In the genomic region with DNA sequence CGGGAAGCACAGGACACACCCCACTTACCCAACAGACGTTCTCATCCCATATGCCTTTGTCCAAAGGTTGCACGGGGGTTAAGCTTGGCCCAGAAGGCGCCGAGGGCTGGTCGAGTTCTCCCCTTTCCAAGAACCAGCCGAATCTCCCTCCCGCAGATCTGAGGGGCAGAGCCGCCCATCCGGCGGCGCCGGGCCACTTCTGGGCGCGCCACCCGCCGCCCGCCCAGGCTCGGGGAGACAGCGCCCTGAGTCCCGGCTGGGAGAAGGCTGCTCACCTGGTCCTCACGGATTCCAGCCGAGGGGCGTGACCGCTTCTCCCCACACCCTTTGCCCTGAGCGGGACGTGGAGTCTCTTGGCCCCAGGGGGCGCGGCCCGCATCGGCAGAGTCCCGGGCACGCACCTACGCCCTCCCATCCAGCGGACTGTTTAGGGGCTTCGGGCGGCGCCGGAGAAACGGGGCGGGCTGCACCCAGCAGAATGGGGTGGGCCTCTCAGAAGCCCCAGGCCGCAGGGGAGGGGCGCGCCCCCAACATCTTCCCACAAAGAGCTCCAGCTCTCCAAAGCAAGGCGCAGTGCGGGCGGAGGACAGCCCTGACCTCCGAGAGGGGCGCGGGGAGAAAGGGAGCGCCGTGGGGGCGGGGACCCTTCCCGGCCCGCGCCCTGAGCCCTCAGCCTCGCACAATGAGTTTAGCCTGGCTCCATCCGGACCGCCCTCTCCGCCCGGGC, we compare ENCODE assay signal across 8 cellular contexts. TPM values are rescaled to one million over a fixed set of nuclear protein-coding genes. Genes with fewer than 3 reads are reported as not detected.
DNase-seq lines count a peak whose midpoint lies in the region; ATAC-seq and TF ChIP-seq lines count a peak whose summit lies in the region.

No MANE protein-coding gene starts in this region.

- H3K27ac ChIP-seq in A673 (ENCODE audit: low read depth, low read length, poor library complexity, severe bottlenecking) (peak overlapping the region; percentile 68), dorsolateral prefrontal cortex (peak overlapping the region in 24 of 59 donors; percentile 0 to 81 (median 50)), uterus (peak overlapping the region; percentile 89 to 96)

- H3K9me3 Mint-ChIP-seq in mesothelial cell of epicardium, result no peaks in the 10 kb centered on the region

- no peaks in the 10 kb centered on the region for H3K27me3 ChIP-seq in A673 (replicated peaks; ENCODE audit: insufficient read depth, low read depth, low read length, poor library complexity)
- H3K27me3 ChIP-seq in dorsolateral prefrontal cortex, result peaks cover 0 to 40% (median 0%) of the 10 kb centered on the region in 45 donors
- no peaks in the 10 kb centered on the region for H3K27me3 ChIP-seq in uterus

- CTCF ChIA-PET in A673 (lab: Charles Lee), result no interaction called here

- POLR2A ChIA-PET in A673 (lab: Charles Lee; ENCODE audit: low non-redundant PET), result no interaction called here

- H3K4me3 ChIP-seq in A673 (ENCODE audit: low read depth, low read length, poor library complexity, severe bottlenecking), result peak overlapping the region; percentile 92
- peak overlapping the region; percentile 57 to 93 (median 77) for H3K4me3 ChIP-seq in dorsolateral prefrontal cortex
- H3K4me3 ChIP-seq in uterus, result peak overlapping the region; percentile 82 to 85

- no peaks in the 10 kb centered on the region for H3K36me3 ChIP-seq in A673 (ENCODE audit: insufficient read depth, low read length, poor library complexity, severe bottlenecking)
- no peaks in the 10 kb centered on the region for H3K36me3 ChIP-seq in uterus

- no peak for TF ChIP-seq POLR2A in uterus (IDR thresholded peaks at IDR 0.05)

- H3K27ac Mint-ChIP-seq in mesothelial cell of epicardium, result peak overlapping the region; percentile 78

- intact Hi-C loops in A673 (cut with micrococcal nuclease; ENCODE audit: unreplicated experiment) (no loop called here), dorsolateral prefrontal cortex (cut with DNase I) (loop anchor here in 1 of 2 donors (5.0 kb wide), 1 partner anchor 39 kb away; no protein-coding TSS in a partner anchor), uterus (cut with DNase I; ENCODE audit: low total_unique reads) (loop anchor here (10.0 kb wide), 1 partner anchor 51 kb away; no protein-coding TSS in a partner anchor)

- H3K4me1 Mint-ChIP-seq in mesothelial cell of epicardium, result peaks cover 29% of the 10 kb centered on the region

- 0 out of 2 replicates have a peak, but pooled peaks have one; percentile 10 for TF ChIP-seq CTCF in A673 (conservative IDR thresholded peaks at IDR 0.05; ENCODE audit: low read depth, low read length)
- no peak for TF ChIP-seq CTCF in dorsolateral prefrontal cortex (IDR thresholded peaks at IDR 0.05 in 54 of 56, conservative IDR thresholded peaks at IDR 0.05 in 2 of 56; ENCODE audit: low read depth in 1 of 56, partially characterized antibody in 56 of 56)
- no peak for TF ChIP-seq CTCF in mesothelial cell of epicardium (IDR thresholded peaks at IDR 0.05; ENCODE audit: unreplicated experiment)
- TF ChIP-seq CTCF in uterus (IDR thresholded peaks at IDR 0.05), result no peak

- peak overlapping the region; percentile 75 for H3K4me3 Mint-ChIP-seq in mesothelial cell of epicardium

- no TSS peak for BruUV-seq in A673 (replicated peaks; lab: Mats Ljungman, UMichigan)

- no peaks in the 10 kb centered on the region for H3K27me3 Mint-ChIP-seq in mesothelial cell of epicardium (ENCODE audit: low read depth)

- H3K4me1 ChIP-seq in A673 (ENCODE audit: insufficient read depth, low read length, poor library complexity, severe bottlenecking), result peaks cover 18% of the 10 kb centered on the region
- H3K4me1 ChIP-seq in uterus, result no peaks in the 10 kb centered on the region

- in situ Hi-C loops in SK-MEL-5 (cut with HindIII; ENCODE audit: low pct_unique_long_range_greater_than_20kb, low sequenced_read_pairs), result no loop called here

- H3K9me3 ChIP-seq in A673 (ENCODE audit: low read depth, low read length, poor library complexity, severe bottlenecking) (no peaks in the 10 kb centered on the region), uterus (no peaks in the 10 kb centered on the region)

- DNase-seq in A673 (ENCODE audit: low spot score) (peak; percentile 18), SK-MEL-5 (ENCODE audit: low read depth, low spot score) (peak; percentile 22), dorsolateral prefrontal cortex (peak in 2 of 10 donors; percentile 5 to 42), mesothelial cell of epicardium (ENCODE audit: low spot score in 2 of 2, unreplicated experiment in 2 of 2) (peak; percentile 32 to 54), uterus (peak; percentile 34 to 41), amniotic stem cell (lab: John Stamatoyannopoulos, UW) (no peak)

- ATAC-seq in GM19397 (IDR thresholded peaks at IDR 0.05; ENCODE audit: unreplicated experiment), result peak; percentile 19
- no peak for ATAC-seq in GM21360 (IDR thresholded peaks at IDR 0.05; ENCODE audit: unreplicated experiment)

- peaks cover 4% of the 10 kb centered on the region for H3K36me3 Mint-ChIP-seq in mesothelial cell of epicardium

RNA-seq across cellular contexts. Expression of gene GPR161, which starts 0.6 kb away (rescaled TPM):
- total RNA-seq in A673 (2021) (17.4 and 22.0 TPM in 2 replicates), dorsolateral prefrontal cortex (10 to 100 TPM in 108 of 120 experiments, 1 to 10 TPM in 12; 7.9 to 19.9 (median 13.2) TPM), mesothelial cell of epicardium (34.6 to 36.4 TPM (median 35.1 TPM) in 3 replicates), uterus (10 to 100 TPM in 3 of 4 donors, 1 to 10 TPM in 1; 9.7 to 45.5 (median 37.6) TPM)
- 38.2 and 41.8 TPM in 2 replicates for total RNA-seq in SK-MEL-5 (2014; rRNA removed; shearing (Covaris generic))
- 32.1 and 36.5 TPM in 2 replicates for polyA plus RNA-seq in SK-MEL-5 (2015; cell fraction: cytosol; rRNA removed)
- polyA plus RNA-seq in SK-MEL-5 (2015; cell fraction: nucleus; rRNA removed), result 22.3 and 36.3 TPM in 2 replicates

RNA-seq across cellular contexts. Expression of gene TIPRL, which starts 42.6 kb away (rescaled TPM):
- 44.1 and 50.0 TPM in 2 replicates for total RNA-seq in A673 (2021)
- total RNA-seq in SK-MEL-5 (2014; rRNA removed; shearing (Covaris generic)), result 75.2 and 82.7 TPM in 2 replicates
- polyA plus RNA-seq in SK-MEL-5 (2015; cell fraction: cytosol; rRNA removed), result 48.9 and 50.5 TPM in 2 replicates
- polyA plus RNA-seq in SK-MEL-5 (2015; cell fraction: nucleus; rRNA removed), result 41.9 and 49.9 TPM in 2 replicates
- total RNA-seq in dorsolateral prefrontal cortex, result 10 to 100 TPM; 14.6 to 51.2 (median 34.7) TPM
- total RNA-seq in mesothelial cell of epicardium, result 26.9 to 28.9 TPM (median 28.2 TPM) in 3 replicates
- 10 to 100 TPM in 3 of 4 donors, 1 to 10 TPM in 1; 9.5 to 59.2 (median 28.3) TPM for total RNA-seq in uterus
